ENCODE assay signal across 8 cellular contexts in genomic region chrX:155216179-155216939, GRCh38. TPM values are rescaled to one million over a fixed set of nuclear protein-coding genes. Genes with fewer than 3 reads are reported as not detected.
A peak's percentile ranks its signal among the peaks of the same experiment; 100 is the strongest.
DNase-seq lines count a peak whose midpoint lies in the region; ATAC-seq and TF ChIP-seq lines count a peak whose summit lies in the region.

TSS of gene VBP1 (plus strand) at chrX:155216460. CDS start at chrX:155216483, 23 bp downstream.

- peak; percentile 99 to 100 for ATAC-seq in natural killer cell treated with Interleukin-12 subunit alpha and Interleukin-12 subunit beta and Interleukin-15 and Interleukin-18, amount 100 ng/mL, for 72 hours
- peak; percentile 99 for ATAC-seq in stimulated activated naive CD8-positive, alpha-beta T cell treated with anti-CD3 and anti-CD28 coated beads, Interleukin-15, Interleukin-2, amounts not matched to agents 100 U/mL and 50 U/mL, for 24 hours

- H3K4me1 Mint-ChIP-seq in natural killer cell treated with Interleukin-12 subunit alpha and Interleukin-12 subunit beta and Interleukin-15 and Interleukin-18, amount 100 ng/mL, for 72 hours (ENCODE audit: low read depth in 2 of 2) = peaks cover 19 to 21% of the 10 kb centered on the region in 2 donors

- peaks cover 0 to 6% of the 10 kb centered on the region in 2 donors for H3K27me3 Mint-ChIP-seq in natural killer cell treated with Interleukin-12 subunit alpha and Interleukin-12 subunit beta and Interleukin-15 and Interleukin-18, amount 100 ng/mL, for 72 hours

- DNase-seq in H7 (peak; percentile 86), SHP77 (lab: John Stamatoyannopoulos, UW) (peak; percentile 81 to 89), fibroblast of pulmonary artery (ENCODE audit: low read depth) (peak; percentile 96)
- DNase-seq in activated effector memory CD4-positive, alpha-beta T cell treated with Interleukin-2 at 50 U/mL for 16 hours = peak; percentile 80
- DNase-seq in natural killer cell treated with Interleukin-12 subunit alpha and Interleukin-12 subunit beta and Interleukin-15 and Interleukin-18, amount 100 ng/mL, for 72 hours (ENCODE audit: low spot score) = peak; percentile 92
- DNase-seq in stimulated activated naive CD8-positive, alpha-beta T cell treated with anti-CD3 and anti-CD28 coated beads, Interleukin-15, Interleukin-2, amounts not matched to agents 100 U/mL and 50 U/mL, for 24 hours = peak; percentile 83

- H3K36me3 ChIP-seq in ES-I3 (ENCODE audit: insufficient read depth, low read length) (no peaks in the 10 kb centered on the region), H7 (replicated peaks; ENCODE audit: control insufficient read depth, insufficient read depth, low read length) (no peaks in the 10 kb centered on the region; the same call in 1 of the 2 replicates), Loucy (ENCODE audit: insufficient read depth, low read length) (no peaks in the 10 kb centered on the region)

- peak within 1 kb of the TSS; percentile 98 for H3K4me3 Mint-ChIP-seq in natural killer cell treated with Interleukin-12 subunit alpha and Interleukin-12 subunit beta and Interleukin-15 and Interleukin-18, amount 100 ng/mL, for 72 hours

- H3K4me1 ChIP-seq in ES-I3 (ENCODE audit: insufficient read depth, low read length) (no peaks in the 10 kb centered on the region), Loucy (ENCODE audit: insufficient read depth, low read length, poor library complexity, severe bottlenecking) (peaks cover 26% of the 10 kb centered on the region)

- H3K9me3 ChIP-seq in ES-I3 (ENCODE audit: control insufficient read depth, insufficient read depth, low read length) = no peaks in the 10 kb centered on the region
- H3K9me3 ChIP-seq in Loucy (ENCODE audit: insufficient read depth, low read depth, low read length) = no peaks in the 10 kb centered on the region

- H3K4me2 ChIP-seq in Loucy (ENCODE audit: low read depth, low read length, poor library complexity, severe bottlenecking) = peak within 1 kb of the TSS; percentile 97

- peaks cover 37% of the 10 kb centered on the region for H4K20me1 ChIP-seq in Loucy (ENCODE audit: insufficient read depth, low read length, poor library complexity, severe bottlenecking)

- TF ChIP-seq CTCF in Loucy (conservative IDR thresholded peaks at IDR 0.05; ENCODE audit: low read length) = peak; percentile 47
- TF ChIP-seq CTCF in fibroblast of pulmonary artery (IDR thresholded peaks at IDR 0.05; ENCODE audit: low read length, missing control alignments) = peak; percentile 38

- H3K9me3 Mint-ChIP-seq in natural killer cell treated with Interleukin-12 subunit alpha and Interleukin-12 subunit beta and Interleukin-15 and Interleukin-18, amount 100 ng/mL, for 72 hours = no peaks in the 10 kb centered on the region

- no peaks in the 10 kb centered on the region for H3F3A ChIP-seq in Loucy (ENCODE audit: low read depth)

- H3K9ac ChIP-seq in ES-I3 (ENCODE audit: low read depth, low read length) (peak within 1 kb of the TSS; percentile 65), Loucy (ENCODE audit: low read depth, low read length, poor library complexity, severe bottlenecking) (peak within 1 kb of the TSS; percentile 96)

- H3K79me2 ChIP-seq in Loucy (ENCODE audit: insufficient read depth, low read length) = peaks cover 47% of the 10 kb centered on the region

- no peaks in the 10 kb centered on the region for H3K9me2 ChIP-seq in Loucy (replicated peaks; ENCODE audit: low read depth, low read length)

- H3K27ac Mint-ChIP-seq in natural killer cell treated with Interleukin-12 subunit alpha and Interleukin-12 subunit beta and Interleukin-15 and Interleukin-18, amount 100 ng/mL, for 72 hours = peak within 1 kb of the TSS; percentile 85 to 92

- peak within 1 kb of the TSS; percentile 85 for H3K4me3 ChIP-seq in H7 (ENCODE audit: insufficient read depth, low read depth, low read length)
- H3K4me3 ChIP-seq in Loucy (ENCODE audit: low read length, poor library complexity, severe bottlenecking) = peak within 1 kb of the TSS; percentile 98
- H3K4me3 ChIP-seq in fibroblast of pulmonary artery (replicated peaks; ENCODE audit: low read depth, low read length) = peak within 1 kb of the TSS; percentile 80

- peaks cover under 1% of the 10 kb centered on the region for H3K36me3 Mint-ChIP-seq in natural killer cell treated with Interleukin-12 subunit alpha and Interleukin-12 subunit beta and Interleukin-15 and Interleukin-18, amount 100 ng/mL, for 72 hours

- H3K27me3 ChIP-seq in H7 (ENCODE audit: control insufficient read depth, insufficient read depth, low read length) (no peaks in the 10 kb centered on the region), Loucy (ENCODE audit: insufficient read depth, low read length, poor library complexity, severe bottlenecking) (no peaks in the 10 kb centered on the region)

- H2AFZ ChIP-seq in Loucy (ENCODE audit: low read length) = peak within 1 kb of the TSS; percentile 99

RNA-seq across cellular contexts. Expression of gene VBP1, which starts in this region (rescaled TPM):
- total RNA-seq in H7 (2014; rRNA removed; shearing (Covaris generic)) = 73.6 and 89.6 TPM in 2 replicates
- total RNA-seq in natural killer cell treated with Interleukin-12 subunit alpha and Interleukin-12 subunit beta and Interleukin-15 and Interleukin-18, amount 100 ng/mL, for 72 hours = 10 to 100 TPM; 54.1 to 64.7 TPM

Comparison
In these comparisons a context has a peak if more than half of its experiments do, and no peak if none do; other contexts are left out.
1. Peak in every context shown above with its lines: DNase-seq, ATAC-seq and H3K4me3 ChIP-seq.